In the genomic region with DNA sequence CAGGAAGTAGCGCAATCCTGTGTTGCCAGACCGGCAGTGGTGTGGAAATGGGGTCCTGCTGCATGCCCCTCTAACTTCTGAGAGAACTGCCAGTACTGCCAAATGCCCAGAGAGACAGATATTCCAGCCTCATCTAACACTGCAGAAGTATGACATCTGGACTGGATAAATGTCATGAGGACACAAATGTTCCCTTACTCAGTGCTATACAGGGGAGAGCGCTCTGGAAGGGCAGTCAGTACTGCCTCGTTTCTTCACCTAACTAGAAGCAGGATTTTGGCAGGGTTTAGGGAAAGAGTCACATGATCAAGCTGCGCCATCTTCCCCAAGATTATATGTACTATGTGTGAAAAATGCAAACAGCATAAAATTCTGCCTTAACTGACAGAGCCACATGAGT, we compare ENCODE assay signal across 21 cellular contexts. TPM values are rescaled to one million over a fixed set of nuclear protein-coding genes. Genes with fewer than 3 reads are reported as not detected.
DNase-seq lines count a peak whose midpoint lies in the region; ATAC-seq and TF ChIP-seq lines count a peak whose summit lies in the region.
"Had no signal": no experiment of that assay in that cellular context is flagged by ENCODE, and none has a peak within 500 bp of the region (broad histone marks: within the 10 kb centered on the region; RNA-seq: fewer than 3 reads in every experiment).

No MANE protein-coding gene starts in this region.

- DNase-seq in heart left ventricle (no peak), cardiac septum (ENCODE audit: low spot score) (no peak), HL-60 (ENCODE audit: low read depth in 1 of 2, low spot score in 1 of 2) (peak in 1 of 2 experiments; percentile 50), left ventricle myocardium inferior (no peak), Ammon's horn (ENCODE audit: low spot score) (no peak), brain microvascular endothelial cell (no peak), mesenchymal stem cell (no peak)
- DNase-seq: CD4-positive, alpha-beta T cell; COR-L47; DMS53; GM23248; NCI-H1048; NCI-H1417; NCI-H1694; NCI-H2029 treated with DMSO at 0.1 percent for 48 hours; NCI-H2227 treated with DMSO at 0.1 percent for 48 hours; NCI-H526 treated with DMSO at 0.1 percent for 48 hours; RPMI8226; SHP77 treated with DMSO at 0.1 percent for 48 hours had no signal

- no peak overlapping the region for H2BK12ac ChIP-seq in mesenchymal stem cell (ENCODE audit: low read length in 2 of 2)

- peak; percentile 68 to 81 (median 74) for ATAC-seq in heart left ventricle

- H3K4me1 ChIP-seq in heart left ventricle (peaks cover 0 to 38% (median 16%) of the 10 kb centered on the region in 12 donors), left ventricle myocardium inferior (peaks cover 51% of the 10 kb centered on the region), mesenchymal stem cell (ENCODE audit: control insufficient read depth, insufficient read depth, low read depth, low read length) (peaks cover 6% of the 10 kb centered on the region)

- H3K9me3 ChIP-seq in heart left ventricle (no peaks in the 10 kb centered on the region), left ventricle myocardium inferior (replicated peaks) (no peaks in the 10 kb centered on the region), mesenchymal stem cell (ENCODE audit: control insufficient read depth, low read length) (no peaks in the 10 kb centered on the region)
- H3K9me3 ChIP-seq: BLaER1, HAP-1 had no signal

- no peak overlapping the region for H2BK120ac ChIP-seq in mesenchymal stem cell (ENCODE audit: low read depth, low read length)

- 70 to 86% (median 82%) methylated on average over 5 of the region's 5 CpGs for WGBS in heart left ventricle, 4 donors
- WGBS in mesenchymal stem cell: 86% methylated on average over 5 of the region's 5 CpGs

- no peak overlapping the region for H3K9ac ChIP-seq in mesenchymal stem cell (ENCODE audit: low read length)
- H3K9ac ChIP-seq: BLaER1, GM23248 had no signal

- H3K14ac ChIP-seq in mesenchymal stem cell (ENCODE audit: low read length in 2 of 2): no peak overlapping the region

- no peak overlapping the region for H3K27ac ChIP-seq in heart left ventricle
- H3K27ac ChIP-seq in HL-60 (replicated peaks): peak overlapping the region; percentile 27; the same call in 1 of the 2 replicates
- H3K27ac ChIP-seq in left ventricle myocardium inferior (replicated peaks): peak overlapping the region; percentile 16
- H3K27ac ChIP-seq in brain microvascular endothelial cell: no peak overlapping the region
- H3K27ac ChIP-seq in mesenchymal stem cell (ENCODE audit: low read length, poor library complexity, severe bottlenecking): no peak overlapping the region
- H3K27ac ChIP-seq: BLaER1, GM23248 had no signal

- H3K27me3 ChIP-seq in heart left ventricle (no peaks in the 10 kb centered on the region), HL-60 (ENCODE audit: insufficient read depth, poor library complexity, severe bottlenecking) (no peaks in the 10 kb centered on the region), left ventricle myocardium inferior (ENCODE audit: low read depth) (no peaks in the 10 kb centered on the region), brain microvascular endothelial cell (replicated peaks) (no peaks in the 10 kb centered on the region), mesenchymal stem cell (ENCODE audit: control insufficient read depth in 1 of 2, insufficient read depth in 1 of 2, low read length in 2 of 2) (no peaks in the 10 kb centered on the region)
- H3K27me3 ChIP-seq: BLaER1 had no signal

- intact Hi-C loops in heart left ventricle (cut with DNase I) (no loop called here), cardiac septum (cut with DNase I) (no loop called here), left ventricle myocardium inferior (cut with micrococcal nuclease) (no loop called here)

- TF ChIP-seq POLR2A in heart left ventricle (IDR thresholded peaks at IDR 0.05): no peak

- no peak overlapping the region for H3K4me3 ChIP-seq in heart left ventricle
- H3K4me3 ChIP-seq in HL-60 (replicated peaks; ENCODE audit: insufficient read depth, low read length): no peak overlapping the region
- H3K4me3 ChIP-seq in left ventricle myocardium inferior: no peak overlapping the region
- no peak overlapping the region for H3K4me3 ChIP-seq in brain microvascular endothelial cell (ENCODE audit: low read depth, low read length)
- H3K4me3 ChIP-seq in mesenchymal stem cell (ENCODE audit: insufficient read depth in 1 of 2, low read depth in 1 of 2, low read length in 2 of 2): no peak overlapping the region
- H3K4me3 ChIP-seq: BLaER1, GM23248, HAP-1 had no signal

- H2AFZ ChIP-seq in mesenchymal stem cell (ENCODE audit: low read depth, low read length): no peak overlapping the region
- H2AFZ ChIP-seq: GM23248 had no signal

- peaks cover 30% of the 10 kb centered on the region for H3K79me1 ChIP-seq in mesenchymal stem cell (replicated peaks; ENCODE audit: low read length, poor library complexity, severe bottlenecking)

- in situ Hi-C loops in brain microvascular endothelial cell (cut with HindIII; ENCODE audit: low pct_ligation_motif_present, low sequenced_read_pairs): no loop called here

- no peak overlapping the region for H2AK5ac ChIP-seq in mesenchymal stem cell (ENCODE audit: low read length, severe bottlenecking)

- H3K36me3 ChIP-seq in heart left ventricle: peaks cover 0 to 68% (median 46%) of the 10 kb centered on the region in 9 donors
- H3K36me3 ChIP-seq in left ventricle myocardium inferior: peaks cover 57% of the 10 kb centered on the region
- peaks cover 29% of the 10 kb centered on the region for H3K36me3 ChIP-seq in brain microvascular endothelial cell (replicated peaks)
- H3K36me3 ChIP-seq in mesenchymal stem cell (ENCODE audit: control insufficient read depth in 1 of 2, insufficient read depth in 2 of 2, low read depth in 1 of 2, low read length in 2 of 2): peaks cover 38 to 50% of the 10 kb centered on the region in 2 experiments

- no peak overlapping the region for H3K18ac ChIP-seq in mesenchymal stem cell (ENCODE audit: low read depth in 1 of 2, low read length in 2 of 2)

- no peak overlapping the region for H2BK5ac ChIP-seq in mesenchymal stem cell (ENCODE audit: low read depth, low read length, poor library complexity, severe bottlenecking)

- H4K8ac ChIP-seq in mesenchymal stem cell (ENCODE audit: low read length): no peak overlapping the region

- no peak overlapping the region for H4K91ac ChIP-seq in mesenchymal stem cell (ENCODE audit: low read length)

- H3K23ac ChIP-seq in mesenchymal stem cell (ENCODE audit: low read length in 2 of 2): no peak overlapping the region

- no peak overlapping the region for H3K4ac ChIP-seq in mesenchymal stem cell (ENCODE audit: low read depth in 1 of 2, low read length in 2 of 2)

- H3K4me2 ChIP-seq in mesenchymal stem cell (ENCODE audit: low read length, poor library complexity, severe bottlenecking): no peak overlapping the region
- H3K4me2 ChIP-seq: BLaER1 had no signal

- no peak overlapping the region for H2BK15ac ChIP-seq in mesenchymal stem cell (ENCODE audit: low read depth, poor library complexity, severe bottlenecking)

- TF ChIP-seq CTCF in heart left ventricle (IDR thresholded peaks at IDR 0.05): no peak
- no peak for TF ChIP-seq CTCF in HL-60 (IDR thresholded peaks at IDR 0.05; ENCODE audit: insufficient read depth, low read length)
- TF ChIP-seq CTCF in left ventricle myocardium inferior (IDR thresholded peaks at IDR 0.05; ENCODE audit: borderline replicate concordance): no peak
- no peak for TF ChIP-seq CTCF in brain microvascular endothelial cell (IDR thresholded peaks at IDR 0.05; ENCODE audit: low read depth, low read length, missing control alignments)

RNA-seq across cellular contexts. Expression of a gene that starts 59.8 kb away (rescaled TPM):
- total RNA-seq in heart left ventricle (10 to 100 TPM; 17.0 to 60.4 (median 33.5) TPM), cardiac septum (28.0 TPM), left ventricle myocardium inferior (31.0 TPM)
- 10 to 100 TPM in 1 of 2 donors, 1 to 10 TPM in 1; 7.0 to 29.3 TPM for polyA plus RNA-seq in heart left ventricle
- polyA plus RNA-seq in mesenchymal stem cell (2013, experiment 1 of 2): 31.5 TPM
- 32.4 TPM for polyA plus RNA-seq in mesenchymal stem cell (2013, experiment 2 of 2)

Comparison
In these comparisons a context has a peak if more than half of its experiments do, and no peak if none do; other contexts are left out.
1. H3K27ac ChIP-seq: peak in HL-60 (single experiment) and left ventricle myocardium inferior (single experiment); none in heart left ventricle (0 of 12), brain microvascular endothelial cell (single experiment) and mesenchymal stem cell (single experiment).